ENCODE assay signal across 7 cellular contexts in the genomic region with DNA sequence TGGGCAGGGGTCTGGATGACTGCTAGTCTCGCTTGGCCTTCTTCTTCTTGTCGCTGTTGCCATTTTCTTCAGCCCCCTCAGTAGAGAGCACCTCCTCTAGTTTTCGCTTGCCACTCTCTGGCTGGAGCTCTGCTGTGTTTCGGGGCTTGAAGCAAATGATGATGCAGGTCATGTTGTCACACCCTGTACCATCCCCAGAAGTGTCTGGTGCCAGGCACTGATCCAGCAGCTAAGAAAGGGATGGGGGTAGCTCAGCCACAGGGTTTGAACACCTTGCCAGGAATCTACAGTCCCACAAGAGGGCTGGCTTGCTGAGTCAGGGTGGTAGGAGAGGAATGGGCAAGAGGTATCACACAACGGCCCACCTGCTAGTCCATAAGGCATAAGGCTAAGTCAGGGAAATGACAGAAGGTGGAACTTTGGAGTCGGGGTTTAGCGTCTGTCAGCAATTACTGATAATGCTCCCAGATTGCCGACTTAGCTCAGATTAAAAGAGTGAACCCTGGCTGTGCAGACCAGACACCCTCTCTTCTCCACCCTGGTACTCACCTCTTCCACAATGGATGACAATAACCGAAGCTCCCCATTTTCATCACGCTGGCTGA. TPM values are rescaled to one million over a fixed set of nuclear protein-coding genes. Genes with fewer than 3 reads are reported as not detected.
A peak's percentile ranks its signal among the peaks of the same experiment; 100 is the strongest.
DNase-seq lines count a peak whose midpoint lies in the region; ATAC-seq and TF ChIP-seq lines count a peak whose summit lies in the region.
"Had no signal": no experiment of that assay in that cellular context is flagged by ENCODE, and none has a peak within 500 bp of the region (broad histone marks: within the 10 kb centered on the region; RNA-seq: fewer than 3 reads in every experiment).

No MANE protein-coding gene starts in this region.

- H3K4me1 Mint-ChIP-seq in activated T-cell treated with anti-CD3 and anti-CD28 coated beads, Interleukin-2, amount 50 U/mL, for 24 hours (ENCODE audit: low read depth) = peaks cover 45% of the 10 kb centered on the region

- H3K36me3 ChIP-seq in testis (ENCODE audit: low read depth, missing control alignments) = no peaks in the 10 kb centered on the region

- 77 to 85% methylated on average over 10 of the region's 10 CpGs for WGBS in testis, 2 donors

- H3K36me3 Mint-ChIP-seq in activated T-cell treated with anti-CD3 and anti-CD28 coated beads, Interleukin-2, amount 50 U/mL, for 24 hours (ENCODE audit: low read depth) = peaks cover 96% of the 10 kb centered on the region

- peak overlapping the region; percentile 86 for H3K4me3 Mint-ChIP-seq in activated T-cell treated with anti-CD3 and anti-CD28 coated beads, Interleukin-2, amount 50 U/mL, for 24 hours

- H3K27me3 Mint-ChIP-seq in activated T-cell treated with anti-CD3 and anti-CD28 coated beads, Interleukin-2, amount 50 U/mL, for 24 hours = no peaks in the 10 kb centered on the region

- no peaks in the 10 kb centered on the region for H3K9me3 ChIP-seq in testis

- peaks cover 8% of the 10 kb centered on the region for H3K4me1 ChIP-seq in testis

- no peak for TF ChIP-seq POLR2A in testis (IDR thresholded peaks at IDR 0.05)

- ATAC-seq in omental fat pad (ENCODE audit: low FRiP score) = no peak

- H3K27ac ChIP-seq in epithelial cell of prostate (peak overlapping the region; percentile 90), testis (peak overlapping the region; percentile 90 to 91)

- peak overlapping the region; percentile 97 for H3K27ac Mint-ChIP-seq in activated T-cell treated with anti-CD3 and anti-CD28 coated beads, Interleukin-2, amount 50 U/mL, for 24 hours

- H3K27me3 ChIP-seq in testis = no peaks in the 10 kb centered on the region

- H3K4me3 ChIP-seq in testis = peak overlapping the region in 1 of 2 donors; percentile 81

- intact Hi-C loops in testis (cut with DNase I; ENCODE audit: low total_unique reads) = no loop called here

- H3K9me3 Mint-ChIP-seq in activated T-cell treated with anti-CD3 and anti-CD28 coated beads, Interleukin-2, amount 50 U/mL, for 24 hours = no peaks in the 10 kb centered on the region

- TF ChIP-seq CTCF in testis (IDR thresholded peaks at IDR 0.05) = no peak
- TF ChIP-seq CTCF in omental fat pad (IDR thresholded peaks at IDR 0.05) = no peak

- no peak for DNase-seq in activated T-cell treated with anti-CD3 and anti-CD28 coated beads, Interleukin-2, amount 50 U/mL, for 24 hours
- DNase-seq in activated T-cell treated with anti-CD3 and anti-CD28 coated beads, Interleukin-2, amount 50 U/mL, for 1 hour = no peak
- DNase-seq in epithelial cell of prostate (ENCODE audit: low read depth, low spot score) (no peak), testis (no peak), omental fat pad (ENCODE audit: low spot score) (no peak), SIG-M5 (lab: John Stamatoyannopoulos, UW) (no peak)
- DNase-seq: NCI-H187 had no signal

RNA-seq across cellular contexts. Expression of a gene that starts 1.1 kb away (rescaled TPM):
- 10 to 100 TPM; 26.7 to 39.4 TPM for total RNA-seq in testis
- polyA plus RNA-seq in testis (ENCODE audit: insufficient read depth, low read depth, low replicate concordance) = 39.8 TPM
- 10 to 100 TPM in 2 of 4 donors, 1 to 10 TPM in 2; 8.2 to 17.2 (median 11.1) TPM for total RNA-seq in omental fat pad

RNA-seq across cellular contexts. Expression of a gene that starts 11.3 kb away (rescaled TPM):
- total RNA-seq in testis = 100 to 1,000 TPM in 1 of 2 donors, 10 to 100 TPM in 1; 79.3 to 104 TPM
- polyA plus RNA-seq in testis (ENCODE audit: insufficient read depth, low read depth, low replicate concordance) = 96.5 TPM
- total RNA-seq in omental fat pad = 100 to 1,000 TPM in 3 of 4 donors, 10 to 100 TPM in 1; 92.6 to 116 (median 105) TPM

RNA-seq across cellular contexts. Expression of a gene that starts 11.5 kb away (rescaled TPM):
- total RNA-seq in testis (10 to 100 TPM; 59.4 to 67.7 TPM), omental fat pad (10 to 100 TPM; 33.4 to 53.0 (median 42.5) TPM)
- polyA plus RNA-seq in testis (ENCODE audit: insufficient read depth, low read depth, low replicate concordance) = 111 TPM

RNA-seq across cellular contexts. Expression of a gene that starts 25.1 kb away (rescaled TPM):
- total RNA-seq in testis (10 to 100 TPM; 72.6 to 91.3 TPM), omental fat pad (10 to 100 TPM; 24.8 to 76.1 (median 34.8) TPM)
- 55.1 TPM for polyA plus RNA-seq in testis (ENCODE audit: insufficient read depth, low read depth, low replicate concordance)

RNA-seq across cellular contexts. Expression of a gene that starts 27.7 kb away (rescaled TPM):
- total RNA-seq in testis (100 to 1,000 TPM; 163 to 245 TPM), omental fat pad (10 to 100 TPM; 44.6 to 71.9 (median 60.4) TPM)
- polyA plus RNA-seq in testis (ENCODE audit: insufficient read depth, low read depth, low replicate concordance) = 569 TPM
